ENCODE assay signal across 16 cellular contexts in genomic region chr2:86002375-86002774, GRCh38.
DNase-seq lines count a peak whose midpoint lies in the region; TF ChIP-seq lines count a peak whose summit lies in the region.
"Had no signal": no experiment of that assay in that cellular context is flagged by ENCODE, and none has a peak within 500 bp of the region (broad histone marks: within the 10 kb centered on the region; RNA-seq: fewer than 3 reads in every experiment).

No MANE protein-coding gene starts in this region.

- H3K27ac Mint-ChIP-seq in T-helper 1 cell treated with Interleukin-12 subunit alpha and Interleukin-12 subunit beta and Interleukin-4 antibody, amounts not matched to agents 30 μg/mL and 1 μg/mL, for 36 hours: peak overlapping the region; percentile 2
- no peak overlapping the region for H3K27ac Mint-ChIP-seq in chondrocyte (ENCODE audit: unreplicated experiment)
- H3K27ac Mint-ChIP-seq: CD8-positive, alpha-beta T cell had no signal

- H3K27me3 ChIP-seq in suprapubic skin: no peaks in the 10 kb centered on the region

- no peak for TF ChIP-seq CTCF in chondrocyte (IDR thresholded peaks at IDR 0.05)
- TF ChIP-seq CTCF in suprapubic skin (IDR thresholded peaks at IDR 0.05): no peak

- DNase-seq in T-helper 1 cell: no peak
- peak; percentile 36 for DNase-seq in chondrocyte (ENCODE audit: low spot score)
- DNase-seq in posterior vena cava (ENCODE audit: low spot score): peak; percentile 3
- DNase-seq in suprapubic skin (ENCODE audit: low spot score in 2 of 2): peak; percentile 21 to 40
- DNase-seq in NCI-H69 (lab: John Stamatoyannopoulos, UW): no peak
- DNase-seq in occipital lobe (lab: John Stamatoyannopoulos, UW): no peak
- DNase-seq: CD8-positive, alpha-beta T cell; COR-L47; DMS153; DMS79 treated with DMSO at 0.1 percent for 48 hours; EL; GM23248; H7 had no signal

- H3K9me3 Mint-ChIP-seq in T-helper 1 cell treated with Interleukin-12 subunit alpha and Interleukin-12 subunit beta and Interleukin-4 antibody, amounts not matched to agents 30 μg/mL and 1 μg/mL, for 36 hours: peaks cover 38% of the 10 kb centered on the region
- H3K9me3 Mint-ChIP-seq in chondrocyte (ENCODE audit: low read depth): peaks cover 28% of the 10 kb centered on the region

- H3K27ac ChIP-seq in suprapubic skin: no peak overlapping the region
- H3K27ac ChIP-seq: 22Rv1, GM23248 had no signal

- TF ChIP-seq POLR2A in suprapubic skin (IDR thresholded peaks at IDR 0.05): no peak

- 98% methylated on average over 4 of the region's 4 CpGs for WGBS in suprapubic skin

- H3K27me3 Mint-ChIP-seq in T-helper 1 cell treated with Interleukin-12 subunit alpha and Interleukin-12 subunit beta and Interleukin-4 antibody, amounts not matched to agents 30 μg/mL and 1 μg/mL, for 36 hours (ENCODE audit: low read depth): peaks cover 18% of the 10 kb centered on the region
- no peaks in the 10 kb centered on the region for H3K27me3 Mint-ChIP-seq in chondrocyte (ENCODE audit: low read depth)

- H3K36me3 ChIP-seq in suprapubic skin: no peaks in the 10 kb centered on the region

- no peak for TF ChIP-seq EP300 in suprapubic skin (IDR thresholded peaks at IDR 0.05)

- peaks cover 43% of the 10 kb centered on the region for H3K4me1 Mint-ChIP-seq in T-helper 1 cell treated with Interleukin-12 subunit alpha and Interleukin-12 subunit beta and Interleukin-4 antibody, amounts not matched to agents 30 μg/mL and 1 μg/mL, for 36 hours (ENCODE audit: low read depth)
- peaks cover 44% of the 10 kb centered on the region for H3K4me1 Mint-ChIP-seq in chondrocyte (ENCODE audit: low read depth)

- H3K4me3 ChIP-seq in suprapubic skin: no peak overlapping the region
- H3K4me3 ChIP-seq: GM23248 had no signal

- peaks cover 26% of the 10 kb centered on the region for H3K36me3 Mint-ChIP-seq in T-helper 1 cell treated with Interleukin-12 subunit alpha and Interleukin-12 subunit beta and Interleukin-4 antibody, amounts not matched to agents 30 μg/mL and 1 μg/mL, for 36 hours (ENCODE audit: low read depth)
- peaks cover 11% of the 10 kb centered on the region for H3K36me3 Mint-ChIP-seq in chondrocyte (ENCODE audit: low read depth)
- H3K36me3 Mint-ChIP-seq: CD8-positive, alpha-beta T cell had no signal

- H3K4me3 Mint-ChIP-seq in T-helper 1 cell treated with Interleukin-12 subunit alpha and Interleukin-12 subunit beta and Interleukin-4 antibody, amounts not matched to agents 30 μg/mL and 1 μg/mL, for 36 hours: no peak overlapping the region
- no peak overlapping the region for H3K4me3 Mint-ChIP-seq in chondrocyte (ENCODE audit: unreplicated experiment)
- H3K4me3 Mint-ChIP-seq: CD14-positive monocyte; CD8-positive, alpha-beta T cell had no signal

- no peaks in the 10 kb centered on the region for H3K9me3 ChIP-seq in suprapubic skin

- intact Hi-C loops in posterior vena cava (cut with DNase I): no loop called here

- peaks cover 33% of the 10 kb centered on the region for H3K4me1 ChIP-seq in suprapubic skin

Comparison
In these comparisons a context has a peak if more than half of its experiments do, and no peak if none do; other contexts are left out.
1. DNase-seq: peak in chondrocyte (single experiment), posterior vena cava (single experiment) and suprapubic skin (2 of 2); none in T-helper 1 cell (0 of 5), NCI-H69 (single experiment) and occipital lobe (single experiment).